Comparison of ENCODE assay signal across 27 cellular contexts in genomic region chr20:6483727-6484126, GRCh38.
"Had no signal": no experiment of that assay in that cellular context is flagged by ENCODE, and none has a peak within 500 bp of the region (broad histone marks: within the 10 kb centered on the region; RNA-seq: fewer than 3 reads in every experiment).

No MANE protein-coding gene starts in this region.

- H3K27me3 ChIP-seq: brain microvascular endothelial cell had no signal

- H3K36me3 ChIP-seq: brain microvascular endothelial cell had no signal

- H3K9me3 Mint-ChIP-seq: dendritic cell treated with granulocyte-macrophage colony-stimulating factor and Interleukin-4, amounts not matched to agents 40 ng/mL and 50 ng/mL, for 4 days; endodermal cell had no signal

- H3K27me3 Mint-ChIP-seq: activated CD8-positive, alpha-beta T cell treated with anti-CD3 and anti-CD28 coated beads for 36 hours; activated naive CD8-positive, alpha-beta T cell; activated T-helper 17 cell treated with anti-CD3 and anti-CD28 coated beads, Interleukin-2, amount 50 U/mL, for 72 hours; central memory CD8-positive, alpha-beta T cell; dendritic cell treated with granulocyte-macrophage colony-stimulating factor and Interleukin-4, amounts not matched to agents 40 ng/mL and 50 ng/mL, for 4 days had no signal

- H3K36me3 Mint-ChIP-seq: activated naive CD8-positive, alpha-beta T cell; WTC11 had no signal

- H3K27ac Mint-ChIP-seq: activated CD8-positive, alpha-beta T cell treated with anti-CD3 and anti-CD28 coated beads for 36 hours; activated naive CD8-positive, alpha-beta T cell; activated T-helper 17 cell treated with anti-CD3 and anti-CD28 coated beads, Interleukin-2, amount 50 U/mL, for 72 hours; dendritic cell treated with granulocyte-macrophage colony-stimulating factor and Interleukin-4, amounts not matched to agents 40 ng/mL and 50 ng/mL, for 4 days; endodermal cell; WTC11 had no signal

- H3K27ac ChIP-seq: brain microvascular endothelial cell, coronary artery, dorsolateral prefrontal cortex had no signal

- DNase-seq: activated CD4-positive, alpha-beta T cell treated with anti-CD3 and anti-CD28 coated beads for 1 hour; activated CD4-positive, alpha-beta T cell treated with anti-CD3 and anti-CD28 coated beads for 48 hours; activated CD4-positive, alpha-beta T cell treated with anti-CD3 and anti-CD28 coated beads, Interleukin-2, amount 50 U/mL, for 1 hour; activated CD4-positive, alpha-beta T cell treated with anti-CD3 and anti-CD28 coated beads, Interleukin-2, amount 50 U/mL, for 48 hours; activated CD8-positive, alpha-beta memory T cell treated with anti-CD3 and anti-CD28 coated beads for 24 hours; activated CD8-positive, alpha-beta T cell treated with anti-CD3 and anti-CD28 coated beads for 36 hours; activated effector memory CD4-positive, alpha-beta T cell treated with Interleukin-2 at 50 U/mL for 16 hours; activated gamma-delta T cell treated with Interleukin-2 at 50 U/mL for 16 hours; activated naive CD4-positive, alpha-beta T cell treated with anti-CD3 and anti-CD28 coated beads, Interleukin-2, amount 50 U/mL, for 16 hours; activated naive CD4-positive, alpha-beta T cell treated with Interleukin-2 at 50 U/mL for 16 hours; activated T-cell treated with anti-CD3 and anti-CD28 coated beads, Interleukin-2, amount 50 U/mL, for 4 hours; amniotic stem cell; anterior cingulate cortex; brain microvascular endothelial cell; dorsolateral prefrontal cortex; effector memory CD4-positive, alpha-beta T cell; endodermal cell; foreskin fibroblast; head of caudate nucleus; T-helper 2 cell had no signal

- H3K4me1 Mint-ChIP-seq: activated T-helper 17 cell treated with anti-CD3 and anti-CD28 coated beads, Interleukin-2, amount 50 U/mL, for 72 hours; central memory CD8-positive, alpha-beta T cell; WTC11 had no signal

- H3K4me3 ChIP-seq: coronary artery, dorsolateral prefrontal cortex had no signal

- ATAC-seq: activated CD8-positive, alpha-beta T cell treated with anti-CD3 and anti-CD28 coated beads for 36 hours; activated T-cell treated with anti-CD3 and anti-CD28 coated beads, Interleukin-2, amount 50 U/mL, for 4 hours; activated T-helper 17 cell treated with anti-CD3 and anti-CD28 coated beads, Interleukin-2, amount 50 U/mL, for 72 hours; esophagus mucosa; WTC11 had no signal

- H3K4me3 Mint-ChIP-seq: activated CD8-positive, alpha-beta T cell treated with anti-CD3 and anti-CD28 coated beads for 36 hours; activated naive CD8-positive, alpha-beta T cell; activated T-cell treated with anti-CD3 and anti-CD28 coated beads, Interleukin-2, amount 50 U/mL, for 4 hours; activated T-helper 17 cell treated with anti-CD3 and anti-CD28 coated beads, Interleukin-2, amount 50 U/mL, for 72 hours; central memory CD8-positive, alpha-beta T cell; dendritic cell treated with granulocyte-macrophage colony-stimulating factor and Interleukin-4, amounts not matched to agents 40 ng/mL and 50 ng/mL, for 4 days; endodermal cell; WTC11 had no signal
